Comparison of ENCODE assay signal across 15 cellular contexts in genomic region chr2:156401863-156402262, GRCh38. TPM values are rescaled to one million over a fixed set of nuclear protein-coding genes. Genes with fewer than 3 reads are reported as not detected.
A peak's percentile ranks its signal among the peaks of the same experiment; 100 is the strongest.
DNase-seq lines count a peak whose midpoint lies in the region; ATAC-seq and TF ChIP-seq lines count a peak whose summit lies in the region.
"Had no signal": no experiment of that assay in that cellular context is flagged by ENCODE, and none has a peak within 500 bp of the region (broad histone marks: within the 10 kb centered on the region; RNA-seq: fewer than 3 reads in every experiment).

No MANE protein-coding gene starts in this region.

- no peaks in the 10 kb centered on the region for H3K9me2 ChIP-seq in OCI-LY7 (ENCODE audit: insufficient read depth, low read length)

- H3K9ac ChIP-seq in smooth muscle cell (ENCODE audit: low read depth) = no peak overlapping the region
- H3K9ac ChIP-seq in neural progenitor cell = no peak overlapping the region
- H3K9ac ChIP-seq: parathyroid adenoma had no signal

- H3K4me3 Mint-ChIP-seq in effector memory CD8-positive, alpha-beta T cell = no peak overlapping the region
- no peak overlapping the region for H3K4me3 Mint-ChIP-seq in neural progenitor cell

- WGBS in smooth muscle cell (ENCODE audit: low lambda C conversion rate) = 82% methylated on average over 5 of the region's 5 CpGs

- no TSS peak for BruUV-seq in OCI-LY7 (replicated peaks; lab: Mats Ljungman, UMichigan)

- H3K27ac Mint-ChIP-seq in effector memory CD8-positive, alpha-beta T cell = peak overlapping the region; percentile 100
- H3K27ac Mint-ChIP-seq in neural progenitor cell = no peak overlapping the region
- H3K27ac Mint-ChIP-seq: activated naive CD4-positive, alpha-beta T cell treated with anti-CD3 and anti-CD28 coated beads, Interleukin-2, amount 10 ng/mL, durations not matched to agents 7 days and 5 days had no signal

- no peaks in the 10 kb centered on the region for H3K27me3 Mint-ChIP-seq in effector memory CD8-positive, alpha-beta T cell
- peaks cover 23% of the 10 kb centered on the region for H3K27me3 Mint-ChIP-seq in neural progenitor cell (ENCODE audit: insufficient read depth, low read depth)
- H3K27me3 Mint-ChIP-seq: IgD-negative memory B cell had no signal

- TF ChIP-seq CTCF in OCI-LY7 (conservative IDR thresholded peaks at IDR 0.05; ENCODE audit: low read length) (no peak), smooth muscle cell (IDR thresholded peaks at IDR 0.05; ENCODE audit: borderline replicate concordance, insufficient read depth, poor library complexity, severe bottlenecking) (no peak), neural progenitor cell (IDR thresholded peaks at IDR 0.05) (no peak)

- POLR2A ChIA-PET in OCI-LY7 (lab: Charles Lee) = no interaction called here

- H3K4me1 ChIP-seq in OCI-LY7 (ENCODE audit: insufficient read depth, low read length, poor library complexity, severe bottlenecking) (peaks cover 9% of the 10 kb centered on the region), smooth muscle cell (ENCODE audit: low read depth) (no peaks in the 10 kb centered on the region), neural progenitor cell (no peaks in the 10 kb centered on the region)

- no peak overlapping the region for H3K27ac ChIP-seq in OCI-LY7 (ENCODE audit: low read depth, low read length, poor library complexity, severe bottlenecking)
- H3K27ac ChIP-seq in smooth muscle cell (ENCODE audit: low read depth) = no peak overlapping the region
- no peak overlapping the region for H3K27ac ChIP-seq in neural progenitor cell
- H3K27ac ChIP-seq: brain microvascular endothelial cell, parathyroid adenoma had no signal

- peaks cover 31% of the 10 kb centered on the region for H3K36me3 Mint-ChIP-seq in effector memory CD8-positive, alpha-beta T cell (ENCODE audit: insufficient read depth)
- peaks cover 8% of the 10 kb centered on the region for H3K36me3 Mint-ChIP-seq in neural progenitor cell
- H3K36me3 Mint-ChIP-seq: IgD-negative memory B cell had no signal

- H3K27me3 ChIP-seq in smooth muscle cell (ENCODE audit: low read depth) = no peaks in the 10 kb centered on the region
- peaks cover 18% of the 10 kb centered on the region for H3K27me3 ChIP-seq in neural progenitor cell
- H3K27me3 ChIP-seq: brain microvascular endothelial cell had no signal

- H4K20me1 ChIP-seq in OCI-LY7 (ENCODE audit: insufficient read depth, low read length) (no peaks in the 10 kb centered on the region), smooth muscle cell (ENCODE audit: low read depth) (no peaks in the 10 kb centered on the region), neural progenitor cell (ENCODE audit: low read depth) (no peaks in the 10 kb centered on the region)

- H3K36me3 ChIP-seq in OCI-LY7 (ENCODE audit: insufficient read depth, low read length) (no peaks in the 10 kb centered on the region), smooth muscle cell (ENCODE audit: low read depth) (no peaks in the 10 kb centered on the region), neural progenitor cell (no peaks in the 10 kb centered on the region)
- H3K36me3 ChIP-seq: brain microvascular endothelial cell had no signal

- H3K9me3 ChIP-seq in OCI-LY7 (ENCODE audit: low read length) = no peaks in the 10 kb centered on the region
- H3K9me3 ChIP-seq in smooth muscle cell (replicated peaks; ENCODE audit: low read depth) = no peaks in the 10 kb centered on the region
- no peaks in the 10 kb centered on the region for H3K9me3 ChIP-seq in neural progenitor cell (ENCODE audit: low read depth)

- CTCF ChIA-PET in OCI-LY7 (lab: Charles Lee; ENCODE audit: unreplicated experiment) = no interaction called here

- DNase-seq in G401 (ENCODE audit: low spot score) (peak; percentile 40), OCI-LY7 (ENCODE audit: low spot score) (no peak), smooth muscle cell (lab: John Stamatoyannopoulos, UW; ENCODE audit: unreplicated experiment) (no peak), neural progenitor cell (ENCODE audit: low spot score) (no peak), occipital lobe (lab: John Stamatoyannopoulos, UW) (no peak), DMS 273 (lab: John Stamatoyannopoulos, UW; ENCODE audit: unreplicated experiment) (no peak)
- no peak for DNase-seq in effector memory CD8-positive, alpha-beta T cell
- DNase-seq: activated naive CD4-positive, alpha-beta T cell treated with anti-CD3 and anti-CD28 coated beads, Interleukin-2, amount 10 ng/mL, durations not matched to agents 7 days and 5 days; brain microvascular endothelial cell; CD4-positive, CD25-positive, alpha-beta regulatory T cell; NCI-H1417 treated with DMSO at 0.1 percent for 48 hours; NCI-H345; stimulated activated CD4-positive, alpha-beta T cell treated with anti-CD3 and anti-CD28 coated beads, Interleukin-15, amount 100 ng/mL, for 24 hours had no signal

- H3K4me3 ChIP-seq in OCI-LY7 (ENCODE audit: low read depth, low read length, poor library complexity, severe bottlenecking) (peak overlapping the region; percentile 89), smooth muscle cell (peak overlapping the region; percentile 88), neural progenitor cell (no peak overlapping the region)

- H3K79me2 ChIP-seq in OCI-LY7 (ENCODE audit: insufficient read depth, low read depth, low read length) (no peaks in the 10 kb centered on the region), smooth muscle cell (ENCODE audit: low read depth) (no peaks in the 10 kb centered on the region), neural progenitor cell (ENCODE audit: low read depth) (no peaks in the 10 kb centered on the region)
- H3K79me2 ChIP-seq: parathyroid adenoma had no signal

- peaks cover 19 to 25% of the 10 kb centered on the region in 2 donors for H3K4me1 Mint-ChIP-seq in effector memory CD8-positive, alpha-beta T cell (ENCODE audit: low read depth in 2 of 2)
- peaks cover 15% of the 10 kb centered on the region for H3K4me1 Mint-ChIP-seq in neural progenitor cell

- ATAC-seq in effector memory CD8-positive, alpha-beta T cell (replicated peaks) = no peak

- H3F3A ChIP-seq in smooth muscle cell (ENCODE audit: low read depth) = no peaks in the 10 kb centered on the region
- H3F3A ChIP-seq in neural progenitor cell (ENCODE audit: low read depth) = peaks cover 3% of the 10 kb centered on the region

- intact Hi-C loops in OCI-LY7 (cut with micrococcal nuclease; ENCODE audit: unreplicated experiment) = loop anchor here (2.0 kb wide), 3 partner anchors 35 to 67 kb away; partner anchors contain the start of gene GPD2

- no peaks in the 10 kb centered on the region for H3K9me3 Mint-ChIP-seq in effector memory CD8-positive, alpha-beta T cell
- H3K9me3 Mint-ChIP-seq in neural progenitor cell = peaks cover 8% of the 10 kb centered on the region

- peak overlapping the region; percentile 100 for H3K4me2 ChIP-seq in OCI-LY7 (ENCODE audit: low read length)
- peak overlapping the region; percentile 86 for H3K4me2 ChIP-seq in smooth muscle cell
- H3K4me2 ChIP-seq in neural progenitor cell = no peak overlapping the region

- H2AFZ ChIP-seq in OCI-LY7 (ENCODE audit: low read length) = peak overlapping the region; percentile 17; the same call in 1 of the 2 replicates
- peak overlapping the region; percentile 38 for H2AFZ ChIP-seq in smooth muscle cell (ENCODE audit: low read depth)
- H2AFZ ChIP-seq in neural progenitor cell (replicated peaks) = no peak overlapping the region
- H2AFZ ChIP-seq: parathyroid adenoma had no signal

- in situ Hi-C loops in G401 (cut with HindIII; ENCODE audit: low sequenced_read_pairs) = no loop called here

RNA-seq across cellular contexts. Expression of gene GPD2, which starts 34.3 kb away (rescaled TPM):
- 5.7 and 9.9 TPM in 2 replicates for total RNA-seq in G401 (2014; rRNA removed; shearing (Covaris generic))
- total RNA-seq in OCI-LY7 (2014; rRNA removed; shearing (Covaris generic)) = 6.6 and 6.9 TPM in 2 replicates
- total RNA-seq in OCI-LY7 (2022) (20.2 and 22.9 TPM in 2 replicates), smooth muscle cell (25.8 and 26.2 TPM in 2 replicates), neural progenitor cell (ENCODE audit: low replicate concordance) (67.2 and 176 TPM in 2 replicates), occipital lobe (166 TPM)
- polyA plus RNA-seq in smooth muscle cell = 3.4 and 5.6 TPM in 2 replicates
